Comparison of ENCODE assay signal across 35 cellular contexts in the genomic region with DNA sequence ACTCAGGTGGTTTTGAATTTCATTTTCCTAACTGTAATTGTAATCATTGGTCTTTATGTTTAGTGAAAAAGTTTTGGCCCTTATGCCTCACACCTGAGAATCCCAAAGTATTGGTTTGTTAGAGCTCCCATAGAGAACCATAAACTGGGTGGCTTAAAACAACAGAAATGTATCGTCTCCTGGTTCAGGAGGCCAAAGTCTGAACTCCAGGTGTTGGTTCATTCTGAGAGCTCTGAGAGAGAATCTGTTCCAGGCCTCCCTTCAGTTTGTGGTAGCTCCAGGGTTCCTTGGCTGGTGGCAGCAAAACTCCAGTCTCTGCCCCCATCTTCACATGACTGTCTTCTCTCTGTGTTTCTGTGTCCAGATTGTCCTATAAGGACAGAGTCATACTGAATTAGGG. TPM values are rescaled to one million over a fixed set of nuclear protein-coding genes. Genes with fewer than 3 reads are reported as not detected.
"Had no signal": no experiment of that assay in that cellular context is flagged by ENCODE, and none has a peak within 500 bp of the region (broad histone marks: within the 10 kb centered on the region; RNA-seq: fewer than 3 reads in every experiment).

No MANE protein-coding gene starts in this region.

- H3K9me3 ChIP-seq: ascending aorta had no signal

- H3K36me3 ChIP-seq: ascending aorta, breast epithelium had no signal

- ATAC-seq: activated CD8-positive, alpha-beta T cell treated with anti-CD3 and anti-CD28 coated beads for 36 hours; activated T-cell treated with anti-CD3 and anti-CD28 coated beads, Interleukin-2, amount 50 U/mL, for 72 hours; activated T-helper 17 cell treated with anti-CD3 and anti-CD28 coated beads, Interleukin-2, amount 50 U/mL, for 72 hours; Right ventricle myocardium inferior; SK-N-SH treated with all-trans-retinoic acid at 6 μM for 48 hours; T-cell had no signal

- FAIRE-seq: RCC 7860 had no signal

- H3K27me3 ChIP-seq: ascending aorta had no signal

- H3K4me1 ChIP-seq: ascending aorta, breast epithelium had no signal

- H3K9me3 Mint-ChIP-seq: activated CD8-positive, alpha-beta T cell treated with anti-CD3 and anti-CD28 coated beads for 36 hours; activated naive CD8-positive, alpha-beta T cell treated with anti-CD3 and anti-CD28 coated beads for 36 hours; activated T-helper 17 cell treated with anti-CD3 and anti-CD28 coated beads, Interleukin-2, amount 50 U/mL, for 72 hours had no signal

- H3K27me3 Mint-ChIP-seq: activated CD8-positive, alpha-beta T cell treated with anti-CD3 and anti-CD28 coated beads for 36 hours; activated naive CD8-positive, alpha-beta T cell treated with anti-CD3 and anti-CD28 coated beads for 36 hours; T-cell had no signal

- H3K36me3 Mint-ChIP-seq: activated naive CD8-positive, alpha-beta T cell treated with anti-CD3 and anti-CD28 coated beads for 36 hours; T-cell had no signal

- H3K4me3 Mint-ChIP-seq: activated B cell treated with CpG ODN at 0.5 μM for 24 hours; activated CD8-positive, alpha-beta T cell treated with anti-CD3 and anti-CD28 coated beads for 36 hours; activated naive CD8-positive, alpha-beta T cell treated with anti-CD3 and anti-CD28 coated beads for 36 hours; activated T-cell treated with anti-CD3 and anti-CD28 coated beads, Interleukin-2, amount 50 U/mL, for 72 hours; activated T-helper 17 cell treated with anti-CD3 and anti-CD28 coated beads, Interleukin-2, amount 50 U/mL, for 72 hours; T-cell had no signal

- H3K27ac Mint-ChIP-seq: activated B cell treated with CpG ODN at 0.5 μM for 24 hours; activated CD8-positive, alpha-beta T cell treated with anti-CD3 and anti-CD28 coated beads for 36 hours; activated naive CD8-positive, alpha-beta T cell treated with anti-CD3 and anti-CD28 coated beads for 36 hours; activated T-cell treated with anti-CD3 and anti-CD28 coated beads, Interleukin-2, amount 50 U/mL, for 72 hours; activated T-helper 17 cell treated with anti-CD3 and anti-CD28 coated beads, Interleukin-2, amount 50 U/mL, for 72 hours; T-cell had no signal

- DNase-seq: activated B cell treated with CpG ODN at 0.5 μM for 24 hours; activated CD4-positive, alpha-beta T cell treated with anti-CD3 and anti-CD28 coated beads for 4 hours; activated CD4-positive, alpha-beta T cell treated with anti-CD3 and anti-CD28 coated beads, Interleukin-2, amount 50 U/mL, for 1 hour; activated CD4-positive, CD25-positive, alpha-beta regulatory T cell treated with anti-CD3 and anti-CD28 coated beads, Interleukin-2, amount 50 U/mL, for 72 hours; activated CD8-positive, alpha-beta T cell treated with anti-CD3 and anti-CD28 coated beads for 36 hours; activated effector memory CD4-positive, alpha-beta T cell treated with anti-CD3 and anti-CD28 coated beads, Interleukin-2, amount 50 U/mL, for 16 hours; activated naive CD4-positive, alpha-beta T cell; activated naive CD4-positive, alpha-beta T cell treated with anti-CD3 and anti-CD28 coated beads, Interleukin-2, amount 50 U/mL, for 16 hours; activated naive CD8-positive, alpha-beta T cell treated with anti-CD3 and anti-CD28 coated beads for 36 hours; activated T-cell treated with anti-CD3 and anti-CD28 coated beads, Interleukin-2, amount 50 U/mL, for 1 hour; activated T-cell treated with anti-CD3 and anti-CD28 coated beads, Interleukin-2, amount 50 U/mL, for 72 hours; amygdala; NCI-H1092 treated with DMSO at 0.1 percent for 48 hours; NCI-H1417; NCI-H146; NCI-H187; NCI-H2081 treated with DMSO at 0.1 percent for 48 hours; NCI-H226; NCI-H446 treated with DMSO at 0.1 percent for 48 hours; NCI-H524 treated with DMSO at 0.1 percent for 48 hours; SIG-M5; T-cell; T-helper 2 cell; T-helper 9 cell had no signal

- H3K27ac ChIP-seq: ascending aorta, breast epithelium, RWPE1, VCaP had no signal

- H3K4me3 ChIP-seq: ascending aorta, breast epithelium had no signal

RNA-seq across cellular contexts. Expression of a gene that starts 11.0 kb away (rescaled TPM):
- total RNA-seq: activated B cell treated with CpG ODN at 0.5 μM for 24 hours; activated CD8-positive, alpha-beta memory T cell treated with anti-CD3 and anti-CD28 coated beads for 36 hours; activated CD8-positive, alpha-beta T cell treated with anti-CD3 and anti-CD28 coated beads for 36 hours; activated naive CD8-positive, alpha-beta T cell treated with anti-CD3 and anti-CD28 coated beads for 36 hours; activated T-cell treated with anti-CD3 and anti-CD28 coated beads, Interleukin-2, amount 50 U/mL, for 72 hours; ascending aorta; breast epithelium; Right ventricle myocardium inferior; SK-MEL-5; T-cell had no signal

RNA-seq across cellular contexts. Expression of a gene that starts 55.8 kb away (rescaled TPM):
- total RNA-seq: activated B cell treated with CpG ODN at 0.5 μM for 24 hours; activated CD8-positive, alpha-beta memory T cell treated with anti-CD3 and anti-CD28 coated beads for 36 hours; activated CD8-positive, alpha-beta T cell treated with anti-CD3 and anti-CD28 coated beads for 36 hours; activated naive CD8-positive, alpha-beta T cell treated with anti-CD3 and anti-CD28 coated beads for 36 hours; activated T-cell treated with anti-CD3 and anti-CD28 coated beads, Interleukin-2, amount 50 U/mL, for 72 hours; ascending aorta; breast epithelium; M059J; Right ventricle myocardium inferior; SK-MEL-5; T-cell had no signal
